In the genomic region with DNA sequence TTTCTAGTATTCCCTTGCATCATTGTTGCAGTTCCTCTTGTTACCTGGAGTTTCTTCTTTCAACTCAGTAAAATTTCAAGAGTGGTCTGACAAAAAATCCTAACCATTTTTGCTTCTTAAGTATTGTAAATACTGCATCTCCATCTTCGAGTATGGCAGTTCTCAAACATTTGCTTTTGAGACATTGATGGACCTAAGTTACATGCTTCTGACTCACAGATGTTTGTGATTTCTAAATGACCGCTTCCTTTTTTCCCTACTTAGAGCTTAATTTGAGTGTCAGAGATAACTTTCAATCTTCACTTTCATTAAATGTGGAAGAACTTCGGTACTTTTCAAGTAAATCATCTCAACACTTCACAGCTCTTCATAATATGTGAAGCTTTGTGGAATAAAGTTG, we compare ENCODE assay signal across 12 cellular contexts. TPM values are rescaled to one million over a fixed set of nuclear protein-coding genes. Genes with fewer than 3 reads are reported as not detected.
DNase-seq lines count a peak whose midpoint lies in the region; ATAC-seq and TF ChIP-seq lines count a peak whose summit lies in the region.
"Had no signal": no experiment of that assay in that cellular context is flagged by ENCODE, and none has a peak within 500 bp of the region (broad histone marks: within the 10 kb centered on the region; RNA-seq: fewer than 3 reads in every experiment).

No MANE protein-coding gene starts in this region.

- DNase-seq in DMS53 (lab: John Stamatoyannopoulos, UW) (peak; percentile 4), DMS53 treated with DMSO at 0.1 percent for 48 hours (lab: John Stamatoyannopoulos, UW; ENCODE audit: unreplicated experiment) (no peak), RWPE1 (ENCODE audit: low spot score) (no peak), head of caudate nucleus (no peak)
- no peak for DNase-seq in activated T-helper 1 cell treated with anti-CD3 and anti-CD28 coated beads, Interleukin-12 subunit alpha, Interleukin-12 subunit beta, Interleukin-2, Interleukin-4 antibody, amounts not matched to agents 30 ng/mL and 10 ng/mL and 1 ng/mL, durations not matched to agents 14 hours and 24 hours and 36 hours (ENCODE audit: low spot score)
- DNase-seq in naive thymus-derived CD8-positive, alpha-beta T cell, result no peak
- DNase-seq: NCI-H526 had no signal

- CTCF ChIA-PET in RWPE1 (lab: Yijun Ruan, JAX), result interaction anchor here (0.7 kb wide), 1 partner anchor 78 kb away, joined by 4 read pairs; no protein-coding TSS in a partner anchor

- peak overlapping the region; percentile 60 to 92 (median 80) for H3K4me3 Mint-ChIP-seq in IgD-negative memory B cell
- peak overlapping the region; percentile 78 for H3K4me3 Mint-ChIP-seq in activated T-helper 1 cell treated with anti-CD3 and anti-CD28 coated beads, Interleukin-12 subunit alpha, Interleukin-12 subunit beta, Interleukin-2, Interleukin-4 antibody, amounts not matched to agents 30 ng/mL and 10 ng/mL and 1 ng/mL, durations not matched to agents 14 hours and 24 hours and 36 hours
- H3K4me3 Mint-ChIP-seq in naive thymus-derived CD8-positive, alpha-beta T cell, result peak overlapping the region in 8 of 10 donors; percentile 20 to 50 (median 44)

- no peaks in the 10 kb centered on the region for H3K27me3 Mint-ChIP-seq in IgD-negative memory B cell
- no peaks in the 10 kb centered on the region for H3K27me3 Mint-ChIP-seq in activated T-helper 1 cell treated with anti-CD3 and anti-CD28 coated beads, Interleukin-12 subunit alpha, Interleukin-12 subunit beta, Interleukin-2, Interleukin-4 antibody, amounts not matched to agents 30 ng/mL and 10 ng/mL and 1 ng/mL, durations not matched to agents 14 hours and 24 hours and 36 hours (ENCODE audit: insufficient read depth)
- no peaks in the 10 kb centered on the region for H3K27me3 Mint-ChIP-seq in naive thymus-derived CD8-positive, alpha-beta T cell

- ATAC-seq in naive thymus-derived CD8-positive, alpha-beta T cell, result no peak
- ATAC-seq in HG02981 (IDR thresholded peaks at IDR 0.05; ENCODE audit: unreplicated experiment), result no peak
- ATAC-seq: HCT116 had no signal

- H3K9me3 Mint-ChIP-seq in IgD-negative memory B cell, result no peaks in the 10 kb centered on the region
- no peaks in the 10 kb centered on the region for H3K9me3 Mint-ChIP-seq in activated T-helper 1 cell treated with anti-CD3 and anti-CD28 coated beads, Interleukin-12 subunit alpha, Interleukin-12 subunit beta, Interleukin-2, Interleukin-4 antibody, amounts not matched to agents 30 ng/mL and 10 ng/mL and 1 ng/mL, durations not matched to agents 14 hours and 24 hours and 36 hours
- H3K9me3 Mint-ChIP-seq in naive thymus-derived CD8-positive, alpha-beta T cell, result no peaks in the 10 kb centered on the region

- intact Hi-C loops in activated T-helper 1 cell treated with anti-CD3 and anti-CD28 coated beads, Interleukin-12 subunit alpha, Interleukin-12 subunit beta, Interleukin-2, Interleukin-4 antibody, amounts not matched to agents 30 ng/mL and 10 ng/mL and 1 ng/mL, durations not matched to agents 14 hours and 24 hours and 36 hours (cut with micrococcal nuclease), result loop anchor here (5.0 to 10.0 kb wide), 3 partner anchors 80 to 1432 kb away; partner anchors contain the start of gene JAK2
- intact Hi-C loops in head of caudate nucleus (cut with DNase I), result no loop called here

- H3K27ac ChIP-seq in RWPE1, result no peak overlapping the region
- H3K27ac ChIP-seq: 22Rv1, skin epidermis had no signal

- POLR2A ChIA-PET in naive thymus-derived CD8-positive, alpha-beta T cell (lab: Charles Lee), result no interaction called here
- POLR2A ChIA-PET in RWPE1 (lab: Yijun Ruan, JAX; ENCODE audit: low non-redundant PET), result interaction anchor here (0.6 kb wide), 1 partner anchor 675 kb away, joined by 3 read pairs; no protein-coding TSS in a partner anchor

- peak overlapping the region in 2 of 3 donors; percentile 54 to 65 for H3K27ac Mint-ChIP-seq in IgD-negative memory B cell
- H3K27ac Mint-ChIP-seq in activated T-helper 1 cell treated with anti-CD3 and anti-CD28 coated beads, Interleukin-12 subunit alpha, Interleukin-12 subunit beta, Interleukin-2, Interleukin-4 antibody, amounts not matched to agents 30 ng/mL and 10 ng/mL and 1 ng/mL, durations not matched to agents 14 hours and 24 hours and 36 hours, result peak overlapping the region; percentile 89
- H3K27ac Mint-ChIP-seq in naive thymus-derived CD8-positive, alpha-beta T cell, result peak overlapping the region in 6 of 10 donors; percentile 32 to 78 (median 48)

- no peak for TF ChIP-seq CTCF in RWPE1 (conservative IDR thresholded peaks at IDR 0.05; ENCODE audit: low read depth)

- H3K36me3 Mint-ChIP-seq in IgD-negative memory B cell, result peaks cover 2% of the 10 kb centered on the region
- H3K36me3 Mint-ChIP-seq in activated T-helper 1 cell treated with anti-CD3 and anti-CD28 coated beads, Interleukin-12 subunit alpha, Interleukin-12 subunit beta, Interleukin-2, Interleukin-4 antibody, amounts not matched to agents 30 ng/mL and 10 ng/mL and 1 ng/mL, durations not matched to agents 14 hours and 24 hours and 36 hours (ENCODE audit: low read depth), result peaks cover 28% of the 10 kb centered on the region
- H3K36me3 Mint-ChIP-seq in naive thymus-derived CD8-positive, alpha-beta T cell, result peaks cover 3 to 30% (median 20%) of the 10 kb centered on the region in 3 donors

- H3K4me1 Mint-ChIP-seq in IgD-negative memory B cell, result peaks cover 49 to 54% (median 51%) of the 10 kb centered on the region in 3 donors
- H3K4me1 Mint-ChIP-seq in activated T-helper 1 cell treated with anti-CD3 and anti-CD28 coated beads, Interleukin-12 subunit alpha, Interleukin-12 subunit beta, Interleukin-2, Interleukin-4 antibody, amounts not matched to agents 30 ng/mL and 10 ng/mL and 1 ng/mL, durations not matched to agents 14 hours and 24 hours and 36 hours (ENCODE audit: low read depth), result peaks cover 58% of the 10 kb centered on the region
- peaks cover 25 to 74% (median 72%) of the 10 kb centered on the region in 4 donors for H3K4me1 Mint-ChIP-seq in naive thymus-derived CD8-positive, alpha-beta T cell

RNA-seq across cellular contexts. Expression of gene UHRF2, which starts 4.2 kb away (rescaled TPM):
- 25.4 TPM for polyA plus RNA-seq in IgD-negative memory B cell
- 73.0 and 77.3 TPM in 2 replicates for total RNA-seq in activated T-helper 1 cell treated with anti-CD3 and anti-CD28 coated beads, Interleukin-12 subunit alpha, Interleukin-12 subunit beta, Interleukin-2, Interleukin-4 antibody, amounts not matched to agents 30 ng/mL and 10 ng/mL and 1 ng/mL, durations not matched to agents 14 hours and 24 hours and 36 hours
- total RNA-seq in naive thymus-derived CD8-positive, alpha-beta T cell, result 100 to 1,000 TPM; 120 to 125 TPM
- polyA plus RNA-seq in naive thymus-derived CD8-positive, alpha-beta T cell, result 10 to 100 TPM in 2 of 3 donors, 1 to 10 TPM in 1; 9.4 to 13.1 (median 10.6) TPM
